Comparison of ENCODE assay signal across 12 cellular contexts in the genomic region with DNA sequence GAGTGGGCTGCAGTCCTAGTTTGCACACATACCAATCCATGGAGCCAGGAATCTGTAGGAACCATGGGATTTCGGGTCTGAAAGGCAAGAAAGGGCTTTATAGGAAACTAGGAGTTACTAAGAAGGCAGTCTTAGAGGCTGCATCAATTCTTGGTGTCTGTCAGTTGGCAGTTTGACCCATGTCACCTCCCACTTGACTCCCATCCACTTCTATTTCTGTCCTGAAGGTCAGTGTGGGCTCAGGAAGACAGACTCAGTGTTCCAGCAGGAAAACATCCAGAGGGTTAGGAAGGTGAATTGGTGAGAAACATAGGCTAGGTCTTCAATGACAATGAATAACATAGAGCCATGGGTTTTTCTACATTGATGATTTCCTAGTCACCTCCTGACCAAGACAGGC. TPM values are rescaled to one million over a fixed set of nuclear protein-coding genes. Genes with fewer than 3 reads are reported as not detected.
"Had no signal": no experiment of that assay in that cellular context is flagged by ENCODE, and none has a peak within 500 bp of the region (broad histone marks: within the 10 kb centered on the region; RNA-seq: fewer than 3 reads in every experiment).

No MANE protein-coding gene starts in this region.

- H3K36me3 ChIP-seq: HAP-1 had no signal

- DNase-seq: GM23248, GOT3, H7, H9, HCEC 1CT, HFFc6 had no signal

- H3K9ac ChIP-seq: GM23248 had no signal

- ATAC-seq: GM23338, HCT116 had no signal

- H3K4me3 ChIP-seq: GM23248, GM23338, HAP-1 had no signal

- H3K9me3 ChIP-seq: HAP-1 had no signal

- FAIRE-seq: H1, H54 had no signal

- H3K4me1 ChIP-seq: HAP-1 had no signal

- H3K27ac ChIP-seq: GM23248 had no signal

RNA-seq across cellular contexts. Expression of a gene that starts 4.0 kb away (rescaled TPM):
- total RNA-seq: GM23248, GM23338, H1, H4, H7, H9, HFFc6 had no signal
- polyA plus RNA-seq: GM23248, GM23338, H1 had no signal
